ENCODE assay signal across 1 cellular context in genomic region chr9:129610193-129610472, GRCh38.
TF ChIP-seq lines count a peak whose summit lies in the region.

No MANE protein-coding gene starts in this region.

TF ChIP-seq in HCT116, 20 proteins besides CTCF, POLR2A, EP300 and RAD21 (continued from another document):
- TF ChIP-seq TCF7L2 (IDR thresholded peaks at IDR 0.05; ENCODE audit: borderline replicate concordance, extremely low read depth, insufficient read depth, insufficient read length) = no peak
- TF ChIP-seq JUND (IDR thresholded peaks at IDR 0.05) = no peak
- TF ChIP-seq MAX (IDR thresholded peaks at IDR 0.05) = no peak
- TF ChIP-seq EZH2phosphoT487 (IDR thresholded peaks at IDR 0.05; ENCODE audit: borderline replicate concordance) = no peak
- TF ChIP-seq ZFX (IDR thresholded peaks at IDR 0.05) = no peak
- no peak for TF ChIP-seq ATF3 (IDR thresholded peaks at IDR 0.05)
- no peak for TF ChIP-seq POLR2AphosphoS5 (IDR thresholded peaks at IDR 0.05; ENCODE audit: low read depth, low read length)
- TF ChIP-seq SP1 (IDR thresholded peaks at IDR 0.05; ENCODE audit: low read depth) = no peak
- TF ChIP-seq CBX3 (IDR thresholded peaks at IDR 0.05; ENCODE audit: low read depth) = no peak
- TF ChIP-seq EGR1 (IDR thresholded peaks at IDR 0.05; ENCODE audit: low read depth) = no peak
- no peak for TF ChIP-seq SRF (IDR thresholded peaks at IDR 0.05; ENCODE audit: low read depth)
- no peak for TF ChIP-seq CEBPB (IDR thresholded peaks at IDR 0.05; ENCODE audit: low read depth)
- no peak for TF ChIP-seq REST (IDR thresholded peaks at IDR 0.05; ENCODE audit: low read depth)
- TF ChIP-seq YY1 (IDR thresholded peaks at IDR 0.05; ENCODE audit: extremely low read depth, insufficient replicate concordance, low read depth, low read length) = no peak
